Comparison of ENCODE assay signal across 1 cellular context in genomic region chr18:59141294-59142068, GRCh38.
TF ChIP-seq lines count a peak whose summit lies in the region.

No MANE protein-coding gene starts in this region.

TF ChIP-seq in HepG2, 621 proteins besides CTCF, POLR2A, EP300 and RAD21 (continued from another document and continues in another):
- TF ChIP-seq ZNF362 (CRISPR knock-in tag; IDR thresholded peaks at IDR 0.05; ENCODE audit: borderline replicate concordance) = peak; percentile 97
- peak; percentile 13; the same call in 1 of the 2 replicates for TF ChIP-seq PATZ1 (CRISPR knock-in tag; IDR thresholded peaks at IDR 0.05)
- TF ChIP-seq FOXA3 (CRISPR knock-in tag; IDR thresholded peaks at IDR 0.05) = peak; percentile 86
- no peak for TF ChIP-seq ZBTB14 (CRISPR knock-in tag; IDR thresholded peaks at IDR 0.05)
- TF ChIP-seq NR1H2 (CRISPR knock-in tag; IDR thresholded peaks at IDR 0.05; ENCODE audit: borderline replicate concordance, low read depth) = no peak
- peak; percentile 19; the same call in 1 of the 2 replicates for TF ChIP-seq SMAD3 (CRISPR knock-in tag; IDR thresholded peaks at IDR 0.05)
- peak; percentile 75 for TF ChIP-seq HNF4A (CRISPR knock-in tag; IDR thresholded peaks at IDR 0.05)
- TF ChIP-seq ZNF138 (CRISPR knock-in tag; IDR thresholded peaks at IDR 0.05; ENCODE audit: low read depth) = no peak
- TF ChIP-seq ZFP91 (CRISPR knock-in tag; IDR thresholded peaks at IDR 0.05; ENCODE audit: borderline replicate concordance) = no peak
- no peak for TF ChIP-seq ZNF572 (CRISPR knock-in tag; IDR thresholded peaks at IDR 0.05)
- no peak for TF ChIP-seq ZNF234 (CRISPR knock-in tag; conservative IDR thresholded peaks at IDR 0.05)
- no peak for TF ChIP-seq ZNF3 (CRISPR knock-in tag; IDR thresholded peaks at IDR 0.05)
- TF ChIP-seq ZNF562 (CRISPR knock-in tag; IDR thresholded peaks at IDR 0.05; ENCODE audit: borderline replicate concordance) = no peak
- peak; percentile 27; the same call in 1 of the 2 replicates for TF ChIP-seq HOMEZ (CRISPR knock-in tag; IDR thresholded peaks at IDR 0.05; ENCODE audit: low read depth)
- TF ChIP-seq SMC3 (IDR thresholded peaks at IDR 0.05; ENCODE audit: low read length) = no peak; the same call in 1 of the 2 replicates
- peak; percentile 64 for TF ChIP-seq DPF2 (CRISPR knock-in tag; IDR thresholded peaks at IDR 0.05; ENCODE audit: borderline replicate concordance, low read depth)
- no peak for TF ChIP-seq NBN (conservative IDR thresholded peaks at IDR 0.05)
- no peak for TF ChIP-seq JARID2 (CRISPR knock-in tag; IDR thresholded peaks at IDR 0.05; ENCODE audit: insufficient replicate concordance)
- TF ChIP-seq HHEX (CRISPR knock-in tag; IDR thresholded peaks at IDR 0.05) = peak; percentile 52; the same call in 1 of the 2 replicates
- peak; percentile 64; the same call in 1 of the 2 replicates for TF ChIP-seq ETV5 (CRISPR knock-in tag; IDR thresholded peaks at IDR 0.05; ENCODE audit: borderline replicate concordance)
- TF ChIP-seq EHMT2 (IDR thresholded peaks at IDR 0.05; ENCODE audit: borderline replicate concordance, low read depth, low read length) = peak; percentile 61; the same call in 1 of the 2 replicates
- peak; percentile 94 for TF ChIP-seq ZNF644 (CRISPR knock-in tag; IDR thresholded peaks at IDR 0.05; ENCODE audit: low read depth)
- TF ChIP-seq CBX5 (CRISPR knock-in tag; IDR thresholded peaks at IDR 0.05; ENCODE audit: borderline replicate concordance) = peak; percentile 31; the same call in 1 of the 2 replicates
- TF ChIP-seq ZNF160 (CRISPR knock-in tag; IDR thresholded peaks at IDR 0.05) = no peak
- no peak for TF ChIP-seq ZNF678 (CRISPR knock-in tag; IDR thresholded peaks at IDR 0.05)
- peak; percentile 87 for TF ChIP-seq ISL2 (CRISPR knock-in tag; IDR thresholded peaks at IDR 0.05)
- TF ChIP-seq ARID3A (IDR thresholded peaks at IDR 0.05; ENCODE audit: low read depth, low read length) = peak; percentile 88
- TF ChIP-seq XBP1 (CRISPR knock-in tag; IDR thresholded peaks at IDR 0.05) = no peak
- TF ChIP-seq HOXD1 (CRISPR knock-in tag; IDR thresholded peaks at IDR 0.05) = peak; percentile 95
- TF ChIP-seq ZNF574 (CRISPR knock-in tag; IDR thresholded peaks at IDR 0.05) = peak; percentile 44; the same call in 1 of the 2 replicates
- peak; percentile 25; the same call in 1 of the 2 replicates for TF ChIP-seq PHF21A (CRISPR knock-in tag; IDR thresholded peaks at IDR 0.05)
- no peak for TF ChIP-seq TFDP1 (CRISPR knock-in tag; IDR thresholded peaks at IDR 0.05; ENCODE audit: borderline replicate concordance)
- 0 out of 2 replicates have a peak, but pooled peaks have one; percentile 24 for TF ChIP-seq CREB1 (IDR thresholded peaks at IDR 0.05)
- 0 out of 2 replicates have a peak, but pooled peaks have one; percentile 42 for TF ChIP-seq CREB1 (CRISPR knock-in tag; IDR thresholded peaks at IDR 0.05)
- no peak for TF ChIP-seq ZC3H13 (CRISPR knock-in tag; IDR thresholded peaks at IDR 0.05)
- peak; percentile 74 for TF ChIP-seq NCOA2 (CRISPR knock-in tag; IDR thresholded peaks at IDR 0.05)
- peak; percentile 85 for TF ChIP-seq FOXP4 (CRISPR knock-in tag; IDR thresholded peaks at IDR 0.05)
- TF ChIP-seq ZNF180 (CRISPR knock-in tag; IDR thresholded peaks at IDR 0.05; ENCODE audit: borderline replicate concordance, low read depth) = no peak
- TF ChIP-seq ZNF12 (CRISPR knock-in tag; IDR thresholded peaks at IDR 0.05) = peak; percentile 81
- no peak for TF ChIP-seq ELF1 (CRISPR knock-in tag; IDR thresholded peaks at IDR 0.05)
- no peak; the same call in 1 of the 2 replicates for TF ChIP-seq HMG20B (CRISPR knock-in tag; conservative IDR thresholded peaks at IDR 0.05)
